Comparison of ENCODE assay signal across 18 cellular contexts in genomic region chr1:108880850-108881249, GRCh38. TPM values are rescaled to one million over a fixed set of nuclear protein-coding genes. Genes with fewer than 3 reads are reported as not detected.
DNase-seq lines count a peak whose midpoint lies in the region; ATAC-seq, FAIRE-seq and TF ChIP-seq lines count a peak whose summit lies in the region.
"Had no signal": no experiment of that assay in that cellular context is flagged by ENCODE, and none has a peak within 500 bp of the region (broad histone marks: within the 10 kb centered on the region; RNA-seq: fewer than 3 reads in every experiment).

No MANE protein-coding gene starts in this region.

- no TSS peak for BruUV-seq in HepG2 (replicated peaks; lab: Mats Ljungman, UMichigan)

- no peaks in the 10 kb centered on the region for H3K27me3 Mint-ChIP-seq in natural killer cell treated with Interleukin-12 subunit alpha and Interleukin-12 subunit beta and Interleukin-15 and Interleukin-18, amount 100 ng/mL, for 72 hours
- H3K27me3 Mint-ChIP-seq in activated naive CD8-positive, alpha-beta T cell treated with anti-CD3 and anti-CD28 coated beads, Interleukin-2, amount 50 U/mL, for 24 hours = peaks cover 7% of the 10 kb centered on the region
- H3K27me3 Mint-ChIP-seq: dendritic cell treated with granulocyte-macrophage colony-stimulating factor and Interleukin-4, amounts not matched to agents 40 ng/mL and 50 ng/mL, for 4 days had no signal

- CTCF ChIA-PET in HepG2 (lab: Yijun Ruan, JAX; ENCODE audit: low intra/inter-chr PET ratio, low total read pairs) = no interaction called here

- POLR2A ChIA-PET in HepG2 (lab: Yijun Ruan, JAX) = no interaction called here

- peaks cover 9 to 15% of the 10 kb centered on the region in 2 donors for H3K4me1 Mint-ChIP-seq in natural killer cell treated with Interleukin-12 subunit alpha and Interleukin-12 subunit beta and Interleukin-15 and Interleukin-18, amount 100 ng/mL, for 72 hours (ENCODE audit: low read depth in 2 of 2)
- H3K4me1 Mint-ChIP-seq in activated naive CD8-positive, alpha-beta T cell treated with anti-CD3 and anti-CD28 coated beads, Interleukin-2, amount 50 U/mL, for 24 hours = peaks cover 13% of the 10 kb centered on the region

- no peak overlapping the region for H3K4me3 Mint-ChIP-seq in natural killer cell treated with Interleukin-12 subunit alpha and Interleukin-12 subunit beta and Interleukin-15 and Interleukin-18, amount 100 ng/mL, for 72 hours
- no peak overlapping the region for H3K4me3 Mint-ChIP-seq in activated naive CD8-positive, alpha-beta T cell treated with anti-CD3 and anti-CD28 coated beads, Interleukin-2, amount 50 U/mL, for 24 hours
- H3K4me3 Mint-ChIP-seq: activated CD4-positive, alpha-beta T cell treated with anti-CD3 and anti-CD28 coated beads for 36 hours; dendritic cell treated with granulocyte-macrophage colony-stimulating factor and Interleukin-4, amounts not matched to agents 40 ng/mL and 50 ng/mL, for 4 days; T-helper 2 cell treated with Interferon-gamma antibody and Interleukin-4, amounts not matched to agents 5 μg/mL and 100 μg/mL, for 36 hours had no signal

- H3K4me1 ChIP-seq in HepG2 (ENCODE audit: insufficient read depth, low read length) (peaks cover 19% of the 10 kb centered on the region; the same call in 1 of the 2 replicates), right lobe of liver (no peaks in the 10 kb centered on the region), upper lobe of right lung (peaks cover 11% of the 10 kb centered on the region)
- H3K4me1 ChIP-seq: parathyroid adenoma had no signal

- DNase-seq in HepG2 (ENCODE audit: low spot score) (no peak), right lobe of liver (no peak), amniotic epithelial cell (ENCODE audit: low read depth) (peak; percentile 23), fibroblast of villous mesenchyme (ENCODE audit: low read depth) (peak; percentile 15), upper lobe of right lung (no peak)
- DNase-seq in natural killer cell treated with Interleukin-12 subunit alpha and Interleukin-12 subunit beta and Interleukin-15 and Interleukin-18, amount 100 ng/mL, for 72 hours (ENCODE audit: low spot score) = no peak
- DNase-seq in activated naive CD8-positive, alpha-beta T cell treated with anti-CD3 and anti-CD28 coated beads, Interleukin-2, amount 50 U/mL, for 24 hours = no peak
- DNase-seq: activated CD4-positive, alpha-beta T cell treated with anti-CD3 and anti-CD28 coated beads for 36 hours; activated CD8-positive, alpha-beta memory T cell treated with anti-CD3 and anti-CD28 coated beads, Interleukin-2, amount 50 U/mL, for 48 hours; activated naive CD4-positive, alpha-beta T cell; GOT3; left cardiac atrium had no signal

- TF ChIP-seq POLR2A in HepG2 (IDR thresholded peaks at IDR 0.05; ENCODE audit: insufficient read depth in 1 of 2, low read depth in 2 of 2, low read length in 2 of 2) (no peak), right lobe of liver (IDR thresholded peaks at IDR 0.05) (no peak)

- TF ChIP-seq EP300 in HepG2 (IDR thresholded peaks at IDR 0.05; ENCODE audit: low read depth in 2 of 2, low read length in 2 of 2) = no peak
- no peak for TF ChIP-seq EP300 in HepG2 (CRISPR knock-in tag; IDR thresholded peaks at IDR 0.05; ENCODE audit: borderline replicate concordance)

- no peak overlapping the region for H3K27ac Mint-ChIP-seq in natural killer cell treated with Interleukin-12 subunit alpha and Interleukin-12 subunit beta and Interleukin-15 and Interleukin-18, amount 100 ng/mL, for 72 hours
- H3K27ac Mint-ChIP-seq in activated naive CD8-positive, alpha-beta T cell treated with anti-CD3 and anti-CD28 coated beads, Interleukin-2, amount 50 U/mL, for 24 hours = no peak overlapping the region
- H3K27ac Mint-ChIP-seq: activated CD4-positive, alpha-beta T cell treated with anti-CD3 and anti-CD28 coated beads for 36 hours; dendritic cell treated with granulocyte-macrophage colony-stimulating factor and Interleukin-4, amounts not matched to agents 40 ng/mL and 50 ng/mL, for 4 days; T-helper 2 cell treated with Interferon-gamma antibody and Interleukin-4, amounts not matched to agents 5 μg/mL and 100 μg/mL, for 36 hours had no signal

- no peaks in the 10 kb centered on the region for H3K36me3 Mint-ChIP-seq in natural killer cell treated with Interleukin-12 subunit alpha and Interleukin-12 subunit beta and Interleukin-15 and Interleukin-18, amount 100 ng/mL, for 72 hours
- no peaks in the 10 kb centered on the region for H3K36me3 Mint-ChIP-seq in activated naive CD8-positive, alpha-beta T cell treated with anti-CD3 and anti-CD28 coated beads, Interleukin-2, amount 50 U/mL, for 24 hours (ENCODE audit: low read depth)

- H3K36me3 ChIP-seq in HepG2 (replicated peaks in 1 of 2; ENCODE audit: control insufficient read depth in 1 of 2, insufficient read depth in 2 of 2, low read length in 2 of 2) = 0 out of 5 replicates have a peak, but pooled peaks cover 0 to 2% of the 10 kb centered on the region in 2 experiments
- no peaks in the 10 kb centered on the region for H3K36me3 ChIP-seq in right lobe of liver
- no peaks in the 10 kb centered on the region for H3K36me3 ChIP-seq in upper lobe of right lung

- intact Hi-C loops in HepG2 (cut with micrococcal nuclease; ENCODE audit: unreplicated experiment) = no loop called here
- intact Hi-C loops in right lobe of liver (cut with DNase I) = loop anchor here in 1 of 2 donors (10.0 kb wide), 1 partner anchor 46 kb away; no protein-coding TSS in a partner anchor
- intact Hi-C loops in upper lobe of right lung (cut with DNase I) = no loop called here

- no peak for FAIRE-seq in HepG2 (lab: Jason Lieb, UNC)

- H3K9me3 ChIP-seq in HepG2 (ENCODE audit: low read length) (no peaks in the 10 kb centered on the region), right lobe of liver (no peaks in the 10 kb centered on the region), upper lobe of right lung (no peaks in the 10 kb centered on the region)

- H3K9me3 Mint-ChIP-seq in natural killer cell treated with Interleukin-12 subunit alpha and Interleukin-12 subunit beta and Interleukin-15 and Interleukin-18, amount 100 ng/mL, for 72 hours = no peaks in the 10 kb centered on the region
- H3K9me3 Mint-ChIP-seq in activated naive CD8-positive, alpha-beta T cell treated with anti-CD3 and anti-CD28 coated beads, Interleukin-2, amount 50 U/mL, for 24 hours = no peaks in the 10 kb centered on the region
- H3K9me3 Mint-ChIP-seq: dendritic cell treated with granulocyte-macrophage colony-stimulating factor and Interleukin-4, amounts not matched to agents 40 ng/mL and 50 ng/mL, for 4 days; T-helper 2 cell treated with Interferon-gamma antibody and Interleukin-4, amounts not matched to agents 5 μg/mL and 100 μg/mL, for 36 hours had no signal

- no peaks in the 10 kb centered on the region for H4K20me1 ChIP-seq in HepG2 (ENCODE audit: insufficient read depth, low read length)

- H3K79me2 ChIP-seq in HepG2 (ENCODE audit: insufficient read depth, low read length) = peaks cover 32% of the 10 kb centered on the region
- H3K79me2 ChIP-seq: parathyroid adenoma had no signal

- no peak overlapping the region for H3K4me2 ChIP-seq in HepG2 (ENCODE audit: low read depth, low read length)
- H3K4me2 ChIP-seq: smooth muscle cell had no signal

- no peak overlapping the region for H2AFZ ChIP-seq in HepG2 (ENCODE audit: low read length)
- H2AFZ ChIP-seq: parathyroid adenoma had no signal

- no peak overlapping the region for H3K9ac ChIP-seq in HepG2 (ENCODE audit: insufficient read depth, low read depth, low read length)
- H3K9ac ChIP-seq: parathyroid adenoma had no signal

- H3K4me3 ChIP-seq in HepG2 (replicated peaks in 1 of 3; ENCODE audit: insufficient read depth in 1 of 3, low read depth in 2 of 3, low read length in 3 of 3) = no peak overlapping the region
- H3K4me3 ChIP-seq in right lobe of liver = no peak overlapping the region
- H3K4me3 ChIP-seq in fibroblast of villous mesenchyme (ENCODE audit: low read depth, low read length) = no peak overlapping the region
- H3K4me3 ChIP-seq in upper lobe of right lung = no peak overlapping the region
- H3K4me3 ChIP-seq: smooth muscle cell had no signal

- TF ChIP-seq CTCF in HepG2 (CRISPR knock-in tag; IDR thresholded peaks at IDR 0.05) = no peak
- no peak for TF ChIP-seq CTCF in right lobe of liver (IDR thresholded peaks at IDR 0.05)
- TF ChIP-seq CTCF in fibroblast of villous mesenchyme (IDR thresholded peaks at IDR 0.05; ENCODE audit: insufficient read depth, low read depth, low read length) = no peak
- TF ChIP-seq CTCF in upper lobe of right lung (IDR thresholded peaks at IDR 0.05) = no peak

- no peak for TF ChIP-seq RAD21 in HepG2 (CRISPR knock-in tag; IDR thresholded peaks at IDR 0.05)

- H3K27ac ChIP-seq in HepG2 (ENCODE audit: extremely low read length, insufficient read depth, low read length) = no peak overlapping the region
- no peak overlapping the region for H3K27ac ChIP-seq in right lobe of liver
- no peak overlapping the region for H3K27ac ChIP-seq in upper lobe of right lung
- H3K27ac ChIP-seq: parathyroid adenoma had no signal

- H3K27me3 ChIP-seq in HepG2 (ENCODE audit: control insufficient read depth in 1 of 2, insufficient read depth in 2 of 2, low read length in 2 of 2) = no peaks in the 10 kb centered on the region
- H3K27me3 ChIP-seq in right lobe of liver = no peaks in the 10 kb centered on the region
- no peaks in the 10 kb centered on the region for H3K27me3 ChIP-seq in upper lobe of right lung

- 72% methylated on average over 3 of the region's 3 CpGs for WGBS in HepG2 (ENCODE audit: low lambda C conversion rate)
- 79% methylated on average over 3 of the region's 3 CpGs for WGBS in right lobe of liver (ENCODE audit: insufficient coverage, low coverage, low lambda C conversion rate, missing lambda C conversion rate)

- in situ Hi-C loops in HepG2 (cut with HindIII; ENCODE audit: extremely low pct_ligation_motif_present, low pct_unique_long_range_greater_than_20kb) = no loop called here

- ATAC-seq in HepG2 = no peak
- ATAC-seq in right lobe of liver = no peak
- no peak for ATAC-seq in natural killer cell treated with Interleukin-12 subunit alpha and Interleukin-12 subunit beta and Interleukin-15 and Interleukin-18, amount 100 ng/mL, for 72 hours
- ATAC-seq in activated naive CD8-positive, alpha-beta T cell treated with anti-CD3 and anti-CD28 coated beads, Interleukin-2, amount 50 U/mL, for 24 hours = no peak
- no peak for ATAC-seq in HG02642 (IDR thresholded peaks at IDR 0.05; ENCODE audit: poor library complexity, unreplicated experiment)
- no peak for ATAC-seq in upper lobe of right lung
- ATAC-seq: activated CD4-positive, alpha-beta T cell treated with anti-CD3 and anti-CD28 coated beads for 36 hours; left cardiac atrium had no signal

RNA-seq across cellular contexts. Expression of gene GPSM2, which starts 4.1 kb away (rescaled TPM):
- total RNA-seq in HepG2 (2016; rRNA removed; fragmentation: Illumina TruSeq; extraction: Trizol) (24.8 and 26.4 TPM in 2 replicates), right lobe of liver (1 to 10 TPM in 2 of 6 experiments, under 1 TPM in 4; 0.51 to 2.1 (median 0.89) TPM), fibroblast of villous mesenchyme (24.2 and 35.0 TPM in 2 replicates), upper lobe of right lung (17.2 TPM)
- total RNA-seq in HepG2 (2016; cell fraction: cytosol; rRNA removed; fragmentation: Illumina TruSeq; extraction: Trizol; ENCODE audit: low read depth) = 13.7 and 15.4 TPM in 2 replicates
- 24.3 and 29.3 TPM in 2 replicates for total RNA-seq in HepG2 (2016; cell fraction: insoluble cytoplasmic fraction; rRNA removed; fragmentation: Illumina TruSeq; extraction: Trizol)
- total RNA-seq in HepG2 (2016; cell fraction: membrane; rRNA removed; fragmentation: Illumina TruSeq; extraction: Trizol) = 23.4 and 25.5 TPM in 2 replicates
- total RNA-seq in HepG2 (2016; cell fraction: nucleus; rRNA removed; fragmentation: Illumina TruSeq; extraction: Trizol) = 10.7 and 16.0 TPM in 2 replicates
- polyA plus RNA-seq in HepG2 (2011; rRNA removed) = 6.0 and 7.7 TPM in 2 replicates
- polyA plus RNA-seq in HepG2 (2011; cell fraction: cytosol; rRNA removed) = 4.2 and 5.3 TPM in 2 replicates
- 2.2 and 3.7 TPM in 2 replicates for polyA plus RNA-seq in HepG2 (2011; cell fraction: nucleus; rRNA removed)
- 4.7 and 9.4 TPM in 2 replicates for polyA plus RNA-seq in HepG2 (2012)
- 6.2 and 7.5 TPM in 2 replicates for polyA plus RNA-seq in HepG2 (2016; cell fraction: cytosol; fragmentation: Illumina TruSeq; extraction: Trizol; ENCODE audit: low read depth)
- 20.3 and 21.7 TPM in 2 replicates for polyA plus RNA-seq in HepG2 (2016; cell fraction: insoluble cytoplasmic fraction; fragmentation: Illumina TruSeq; extraction: Trizol; ENCODE audit: low read depth)
- 13.4 and 14.7 TPM in 2 replicates for polyA plus RNA-seq in HepG2 (2016; cell fraction: membrane; fragmentation: Illumina TruSeq; extraction: Trizol; ENCODE audit: low read depth)
- polyA plus RNA-seq in HepG2 (2016; cell fraction: nucleus; fragmentation: Illumina TruSeq; extraction: Trizol; ENCODE audit: insufficient read depth, low read depth) = 8.5 and 10.3 TPM in 2 replicates
- polyA minus RNA-seq in HepG2 (2011; rRNA and poly(A)+ RNA removed; ENCODE audit: low replicate concordance) = 6.8 and 30.4 TPM in 2 replicates
- 8.4 and 11.8 TPM in 2 replicates for polyA minus RNA-seq in HepG2 (2011; cell fraction: cytosol; rRNA and poly(A)+ RNA removed)
- 7.2 and 10.9 TPM in 2 replicates for polyA minus RNA-seq in HepG2 (2011; cell fraction: nucleus; rRNA and poly(A)+ RNA removed)
- 10 to 100 TPM in 1 of 2 donors, 1 to 10 TPM in 1; 7.7 to 25.0 TPM for total RNA-seq in natural killer cell treated with Interleukin-12 subunit alpha and Interleukin-12 subunit beta and Interleukin-15 and Interleukin-18, amount 100 ng/mL, for 72 hours

RNA-seq across cellular contexts. Expression of gene AKNAD1, which starts 24.0 kb away (rescaled TPM):
- total RNA-seq in HepG2 (2016; rRNA removed; fragmentation: Illumina TruSeq; extraction: Trizol) = not detected in 2 replicates
- not detected in 2 replicates for total RNA-seq in HepG2 (2016; cell fraction: cytosol; rRNA removed; fragmentation: Illumina TruSeq; extraction: Trizol; ENCODE audit: low read depth)
- total RNA-seq in HepG2 (2016; cell fraction: insoluble cytoplasmic fraction; rRNA removed; fragmentation: Illumina TruSeq; extraction: Trizol) = not detected in 2 replicates
- not detected in 2 replicates for total RNA-seq in HepG2 (2016; cell fraction: membrane; rRNA removed; fragmentation: Illumina TruSeq; extraction: Trizol)
- total RNA-seq in HepG2 (2016; cell fraction: nucleus; rRNA removed; fragmentation: Illumina TruSeq; extraction: Trizol) = not detected in 2 replicates
- polyA plus RNA-seq in HepG2 (2011; rRNA removed) = not detected in 2 replicates
- polyA plus RNA-seq in HepG2 (2011; cell fraction: cytosol; rRNA removed) = not detected in 2 replicates
- not detected in 2 replicates for polyA plus RNA-seq in HepG2 (2011; cell fraction: nucleus; rRNA removed)
- not detected in 2 replicates for polyA plus RNA-seq in HepG2 (2012)
- polyA plus RNA-seq in HepG2 (2016; cell fraction: cytosol; fragmentation: Illumina TruSeq; extraction: Trizol; ENCODE audit: low read depth) = not detected in 2 replicates
- not detected in 2 replicates for polyA plus RNA-seq in HepG2 (2016; cell fraction: insoluble cytoplasmic fraction; fragmentation: Illumina TruSeq; extraction: Trizol; ENCODE audit: low read depth)
- not detected in 2 replicates for polyA plus RNA-seq in HepG2 (2016; cell fraction: membrane; fragmentation: Illumina TruSeq; extraction: Trizol; ENCODE audit: low read depth)
- not detected in 2 replicates for polyA plus RNA-seq in HepG2 (2016; cell fraction: nucleus; fragmentation: Illumina TruSeq; extraction: Trizol; ENCODE audit: insufficient read depth, low read depth)
- 0.09 TPM in 1 of 2 replicates, not detected in the other for polyA minus RNA-seq in HepG2 (2011; rRNA and poly(A)+ RNA removed; ENCODE audit: low replicate concordance)
- polyA minus RNA-seq in HepG2 (2011; cell fraction: cytosol; rRNA and poly(A)+ RNA removed) = not detected in 2 replicates
- 1.0 TPM in 1 of 2 replicates, not detected in the other for polyA minus RNA-seq in HepG2 (2011; cell fraction: nucleus; rRNA and poly(A)+ RNA removed)
- not detected for total RNA-seq in right lobe of liver
- total RNA-seq in fibroblast of villous mesenchyme = 0.86 and 1.6 TPM in 2 replicates
- not detected for total RNA-seq in natural killer cell treated with Interleukin-12 subunit alpha and Interleukin-12 subunit beta and Interleukin-15 and Interleukin-18, amount 100 ng/mL, for 72 hours
- total RNA-seq in upper lobe of right lung = 0.67 TPM
- total RNA-seq: activated CD4-positive, alpha-beta T cell treated with anti-CD3 and anti-CD28 coated beads for 36 hours; Daoy; left cardiac atrium; smooth muscle cell had no signal

Comparison
In these comparisons a context has a peak if more than half of its experiments do, and no peak if none do; other contexts are left out.
1. DNase-seq: peak in amniotic epithelial cell (single experiment) and fibroblast of villous mesenchyme (single experiment); none in HepG2 (single experiment), right lobe of liver (0 of 3), natural killer cell treated with Interleukin-12 subunit alpha and Interleukin-12 subunit beta and Interleukin-15 and Interleukin-18, amount 100 ng/mL, for 72 hours (single experiment), activated naive CD8-positive, alpha-beta T cell treated with anti-CD3 and anti-CD28 coated beads, Interleukin-2, amount 50 U/mL, for 24 hours (single experiment) and upper lobe of right lung (single experiment).